9 cellular contexts compared by ENCODE assay signal in genomic region chr12:10214877-10215267, GRCh38. TPM values are rescaled to one million over a fixed set of nuclear protein-coding genes. Genes with fewer than 3 reads are reported as not detected.
DNase-seq lines count a peak whose midpoint lies in the region; ATAC-seq and TF ChIP-seq lines count a peak whose summit lies in the region.
"Had no signal": no experiment of that assay in that cellular context is flagged by ENCODE, and none has a peak within 500 bp of the region (broad histone marks: within the 10 kb centered on the region; RNA-seq: fewer than 3 reads in every experiment).

No MANE protein-coding gene starts in this region.

- POLR2A ChIA-PET in A673 (lab: Charles Lee; ENCODE audit: low non-redundant PET) = no interaction called here

- H3K4me1 ChIP-seq in A673 (ENCODE audit: insufficient read depth, low read length, poor library complexity, severe bottlenecking) = peaks cover 7% of the 10 kb centered on the region
- peaks cover 9% of the 10 kb centered on the region for H3K4me1 ChIP-seq in muscle layer of colon (ENCODE audit: insufficient read depth, low read length)

- DNase-seq in A673 (ENCODE audit: low spot score) (no peak), coronary artery (ENCODE audit: low spot score) (no peak), SKM-1 treated with dmso at 0.1 percent for 144 hours (lab: John Stamatoyannopoulos, UW; ENCODE audit: unreplicated experiment) (no peak), NCI-H1105 treated with DMSO at 0.1 percent for 48 hours (lab: John Stamatoyannopoulos, UW) (no peak), NK-92 (lab: John Stamatoyannopoulos, UW; ENCODE audit: unreplicated experiment) (no peak)

- CTCF ChIA-PET in A673 (lab: Charles Lee) = interaction anchor here (1.4 kb wide), 1 partner anchor 63 kb away, joined by 3 read pairs; no protein-coding TSS in a partner anchor

- H3K27ac ChIP-seq in A673 (ENCODE audit: low read depth, low read length, poor library complexity, severe bottlenecking) (peak overlapping the region; percentile 94), KOPT-K1 (ENCODE audit: low read depth, low read length, poor library complexity, severe bottlenecking) (peak overlapping the region; percentile 1), coronary artery (peak overlapping the region; percentile 99), muscle layer of colon (ENCODE audit: low read depth, low read length) (no peak overlapping the region)

- no peaks in the 10 kb centered on the region for H3K9me3 ChIP-seq in A673 (ENCODE audit: low read depth, low read length, poor library complexity, severe bottlenecking)
- H3K9me3 ChIP-seq in KOPT-K1 (ENCODE audit: insufficient read depth, low read length, poor library complexity, severe bottlenecking) = no peaks in the 10 kb centered on the region
- no peaks in the 10 kb centered on the region for H3K9me3 ChIP-seq in muscle layer of colon (ENCODE audit: low read length)

- no peaks in the 10 kb centered on the region for H3K27me3 ChIP-seq in A673 (replicated peaks; ENCODE audit: insufficient read depth, low read depth, low read length, poor library complexity)
- H3K27me3 ChIP-seq in muscle layer of colon (ENCODE audit: control insufficient read depth in 1 of 2, insufficient read depth in 2 of 2, low read length in 2 of 2) = no peaks in the 10 kb centered on the region

- H3K4me3 ChIP-seq in A673 (ENCODE audit: low read depth, low read length, poor library complexity, severe bottlenecking) (peak overlapping the region; percentile 93), coronary artery (peak overlapping the region; percentile 84), muscle layer of colon (ENCODE audit: low read depth in 1 of 2, low read length in 2 of 2) (peak overlapping the region in 1 of 2 donors; percentile 99)

- H3K36me3 ChIP-seq in A673 (ENCODE audit: insufficient read depth, low read length, poor library complexity, severe bottlenecking) (peaks cover 15% of the 10 kb centered on the region), KOPT-K1 (ENCODE audit: insufficient read depth, low read length) (0 out of 2 replicates have a peak, but pooled peaks cover under 1% of the 10 kb centered on the region), muscle layer of colon (ENCODE audit: insufficient read depth, low read length) (peaks cover 15% of the 10 kb centered on the region)

- intact Hi-C loops in A673 (cut with micrococcal nuclease; ENCODE audit: unreplicated experiment) = no loop called here

- ATAC-seq in HG03457 (IDR thresholded peaks at IDR 0.05; ENCODE audit: unreplicated experiment) = no peak

- no TSS peak for BruUV-seq in A673 (replicated peaks; lab: Mats Ljungman, UMichigan)

- peak overlapping the region; percentile 98 for H3K9ac ChIP-seq in muscle layer of colon (ENCODE audit: low read length)

- TF ChIP-seq CTCF in A673 (conservative IDR thresholded peaks at IDR 0.05; ENCODE audit: low read depth, low read length) (no peak), coronary artery (IDR thresholded peaks at IDR 0.05) (no peak)

RNA-seq across cellular contexts. Expression of gene GABARAPL1, which starts 2.2 kb away (rescaled TPM):
- total RNA-seq in A673 (2021) = 63.3 and 70.6 TPM in 2 replicates

RNA-seq across cellular contexts. Expression of gene TMEM52B, which starts 36.0 kb away (rescaled TPM):
- total RNA-seq in A673 (2021) = 0.24 TPM in 1 of 2 replicates, not detected in the other
- total RNA-seq: T-helper 1 cell treated with Interleukin-12 subunit alpha and Interleukin-12 subunit beta and Interleukin-4 antibody, amounts not matched to agents 30 ng/mL and 1 ng/mL, for 36 hours had no signal

RNA-seq across cellular contexts. Expression of gene OLR1, which starts 42.9 kb away (rescaled TPM):
- not detected in 2 replicates for total RNA-seq in A673 (2021)
- total RNA-seq: T-helper 1 cell treated with Interleukin-12 subunit alpha and Interleukin-12 subunit beta and Interleukin-4 antibody, amounts not matched to agents 30 ng/mL and 1 ng/mL, for 36 hours had no signal
